ENCODE assay signal across 15 cellular contexts in genomic region chr16:89641719-89642187, GRCh38. TPM values are rescaled to one million over a fixed set of nuclear protein-coding genes. Genes with fewer than 3 reads are reported as not detected.
DNase-seq lines count a peak whose midpoint lies in the region; ATAC-seq and TF ChIP-seq lines count a peak whose summit lies in the region.
"Had no signal": no experiment of that assay in that cellular context is flagged by ENCODE, and none has a peak within 500 bp of the region (broad histone marks: within the 10 kb centered on the region; RNA-seq: fewer than 3 reads in every experiment).

No MANE protein-coding gene starts in this region.

- H3K4me2 ChIP-seq in SK-N-SH: peak overlapping the region; percentile 15; the same call in 1 of the 2 replicates

- peaks cover 4% of the 10 kb centered on the region for H3K27me3 Mint-ChIP-seq in CD4-positive, CD25-positive, alpha-beta regulatory T cell

- H3K27me3 ChIP-seq in CD4-positive, CD25-positive, alpha-beta regulatory T cell (ENCODE audit: control insufficient read depth, insufficient read depth, low read length): no peaks in the 10 kb centered on the region
- H3K27me3 ChIP-seq in SK-N-SH (ENCODE audit: insufficient read depth): no peaks in the 10 kb centered on the region

- no peak for TF ChIP-seq RAD21 in SK-N-SH (IDR thresholded peaks at IDR 0.05; ENCODE audit: low read length)

- peaks cover 5 to 8% (median 7%) of the 10 kb centered on the region in 4 donors for H3K4me1 Mint-ChIP-seq in CD4-positive, CD25-positive, alpha-beta regulatory T cell

- peaks cover 26% of the 10 kb centered on the region for H3K36me3 ChIP-seq in CD4-positive, CD25-positive, alpha-beta regulatory T cell (ENCODE audit: control insufficient read depth, insufficient read depth, low read length)
- peaks cover 0 to 25% of the 10 kb centered on the region in 2 experiments for H3K36me3 ChIP-seq in SK-N-SH (replicated peaks in 1 of 2; ENCODE audit: control insufficient read depth in 1 of 2, insufficient read depth in 2 of 2, low read length in 1 of 2)

- no peaks in the 10 kb centered on the region for H3K9me2 ChIP-seq in SK-N-SH

- no peak for TF ChIP-seq EP300 in SK-N-SH (IDR thresholded peaks at IDR 0.05; ENCODE audit: borderline replicate concordance in 1 of 2, low read depth in 1 of 2, low read length in 1 of 2)

- peak overlapping the region in 1 of 3 donors; percentile 52 for H3K27ac Mint-ChIP-seq in CD4-positive, CD25-positive, alpha-beta regulatory T cell
- H3K27ac Mint-ChIP-seq: T-helper 1 cell treated with Interleukin-12 subunit alpha and Interleukin-12 subunit beta and Interleukin-4 antibody, amounts not matched to agents 30 μg/mL and 1 μg/mL, for 36 hours had no signal

- H3K4me3 Mint-ChIP-seq in CD4-positive, CD25-positive, alpha-beta regulatory T cell: no peak overlapping the region

- POLR2A ChIA-PET in SK-N-SH (lab: Yijun Ruan, JAX): interaction anchor here (1.3 kb wide), 1 partner anchor 27 kb away, joined by 3 read pairs; no protein-coding TSS in a partner anchor

- H3K9me3 ChIP-seq in CD4-positive, CD25-positive, alpha-beta regulatory T cell (ENCODE audit: control insufficient read depth in 2 of 2, low read length in 2 of 2): no peaks in the 10 kb centered on the region
- no peaks in the 10 kb centered on the region for H3K9me3 ChIP-seq in SK-N-SH

- CTCF ChIA-PET in SK-N-SH (lab: Yijun Ruan, JAX): interaction anchor here (0.6 to 4.0 kb wide), 22 partner anchors 9 to 904 kb away, joined by 3 to 44 read pairs (median 4); partner anchors contain the start of gene DPEP1

- TF ChIP-seq CTCF in SK-N-SH (IDR thresholded peaks at IDR 0.05): no peak

- peaks cover 6% of the 10 kb centered on the region for H3F3A ChIP-seq in SK-N-SH (replicated peaks; ENCODE audit: insufficient read depth)

- H3K4me3 ChIP-seq in CD4-positive, CD25-positive, alpha-beta regulatory T cell (ENCODE audit: low read depth, low read length): no peak overlapping the region
- no peak overlapping the region for H3K4me3 ChIP-seq in SK-N-SH (ENCODE audit: low read depth in 2 of 2, low read length in 1 of 2)
- H3K4me3 ChIP-seq: GM12878 had no signal

- peaks cover 11% of the 10 kb centered on the region for H3K36me3 Mint-ChIP-seq in CD4-positive, CD25-positive, alpha-beta regulatory T cell

- H2AFZ ChIP-seq in SK-N-SH (ENCODE audit: low read depth): no peak overlapping the region

- peak overlapping the region; percentile 14 for H3K27ac ChIP-seq in CD4-positive, CD25-positive, alpha-beta regulatory T cell (ENCODE audit: insufficient read depth, low read length, poor library complexity, severe bottlenecking)
- no peak overlapping the region for H3K27ac ChIP-seq in SK-N-SH (ENCODE audit: low read depth in 2 of 2, low read length in 1 of 2)

- no peak for ATAC-seq in CD4-positive, CD25-positive, alpha-beta regulatory T cell (ENCODE audit: low read depth in 2 of 2)
- no peak for ATAC-seq in HG03442 (IDR thresholded peaks at IDR 0.05; ENCODE audit: unreplicated experiment)

- peak; percentile 84 for DNase-seq in 8988T
- no peak for DNase-seq in CD4-positive, CD25-positive, alpha-beta regulatory T cell
- no peak for DNase-seq in SK-N-SH
- peak; percentile 57 for DNase-seq in kidney tubule cell (ENCODE audit: low spot score)
- no peak for DNase-seq in NCI-H1417 treated with DMSO at 0.1 percent for 48 hours (lab: John Stamatoyannopoulos, UW)
- no peak for DNase-seq in mucosa of gallbladder (ENCODE audit: low spot score)
- DNase-seq: DMS 273 treated with DMSO at 0.1 percent for 48 hours, NCI-H82, SIG-M5 had no signal

- H3K79me2 ChIP-seq in SK-N-SH (ENCODE audit: insufficient read depth): no peaks in the 10 kb centered on the region

- no peaks in the 10 kb centered on the region for H4K20me1 ChIP-seq in SK-N-SH (ENCODE audit: insufficient read depth)

- WGBS in SK-N-SH (ENCODE audit: low lambda C conversion rate): 41% methylated on average over 5 of the region's 13 CpGs

- H3K4me1 ChIP-seq in CD4-positive, CD25-positive, alpha-beta regulatory T cell (ENCODE audit: control insufficient read depth, insufficient read depth, low read length, poor library complexity, severe bottlenecking): peaks cover 6% of the 10 kb centered on the region
- H3K4me1 ChIP-seq in SK-N-SH (ENCODE audit: control insufficient read depth in 1 of 2, insufficient read depth in 2 of 2, low read depth in 1 of 2, low read length in 1 of 2): peaks cover 0 to 5% of the 10 kb centered on the region in 2 experiments; a peak in 1 of 4 replicates

- H3K9me3 Mint-ChIP-seq in CD4-positive, CD25-positive, alpha-beta regulatory T cell: no peaks in the 10 kb centered on the region
- H3K9me3 Mint-ChIP-seq: CD14-positive monocyte; T-helper 1 cell treated with Interleukin-12 subunit alpha and Interleukin-12 subunit beta and Interleukin-4 antibody, amounts not matched to agents 30 μg/mL and 1 μg/mL, for 36 hours had no signal

- H3K9ac ChIP-seq in SK-N-SH: no peak overlapping the region

TF ChIP-seq in SK-N-SH, 30 proteins besides CTCF, POLR2A, EP300 and RAD21 (continues in another document):
- TF ChIP-seq SMC3 (IDR thresholded peaks at IDR 0.05; ENCODE audit: low read depth, low read length): no peak
- no peak for TF ChIP-seq JUND (IDR thresholded peaks at IDR 0.05)
- no peak for TF ChIP-seq REST (IDR thresholded peaks at IDR 0.05; ENCODE audit: low read depth, low read length)
- TF ChIP-seq ELF1 (IDR thresholded peaks at IDR 0.05): no peak
- TF ChIP-seq NRF1 (IDR thresholded peaks at IDR 0.05; ENCODE audit: low read depth, low read length): no peak
- no peak for TF ChIP-seq EZH2phosphoT487 (IDR thresholded peaks at IDR 0.05; ENCODE audit: borderline replicate concordance, low read depth)
- TF ChIP-seq NFIC (IDR thresholded peaks at IDR 0.05; ENCODE audit: borderline replicate concordance): no peak
- TF ChIP-seq RXRA (IDR thresholded peaks at IDR 0.05; ENCODE audit: borderline replicate concordance, low read depth): no peak

RNA-seq across cellular contexts. Expression of gene CHMP1A, which starts 15.8 kb away (rescaled TPM):
- total RNA-seq in CD4-positive, CD25-positive, alpha-beta regulatory T cell: 110 TPM
- polyA plus RNA-seq in CD4-positive, CD25-positive, alpha-beta regulatory T cell: 100 to 1,000 TPM in 1 of 4 donors, 10 to 100 TPM in 3; 77.5 to 111 (median 87.5) TPM
- polyA plus RNA-seq in SK-N-SH (2012; rRNA removed): 138 and 143 TPM in 2 replicates
- polyA plus RNA-seq in SK-N-SH (2012; cell fraction: cytosol; rRNA removed): 53.1 and 80.5 TPM in 2 replicates
- polyA plus RNA-seq in SK-N-SH (2012; cell fraction: nucleus; rRNA removed): 210 and 292 TPM in 2 replicates
- total RNA-seq in mucosa of gallbladder: 139 TPM

RNA-seq across cellular contexts. Expression of gene SPATA33, which starts 15.9 kb away (rescaled TPM):
- 7.1 TPM for total RNA-seq in CD4-positive, CD25-positive, alpha-beta regulatory T cell
- 1 to 10 TPM; 2.0 to 4.4 (median 3.0) TPM for polyA plus RNA-seq in CD4-positive, CD25-positive, alpha-beta regulatory T cell
- 7.2 and 8.5 TPM in 2 replicates for polyA plus RNA-seq in SK-N-SH (2012; rRNA removed)
- 4.7 and 5.6 TPM in 2 replicates for polyA plus RNA-seq in SK-N-SH (2012; cell fraction: cytosol; rRNA removed)
- 25.2 and 26.5 TPM in 2 replicates for polyA plus RNA-seq in SK-N-SH (2012; cell fraction: nucleus; rRNA removed)
- 13.6 TPM for total RNA-seq in mucosa of gallbladder

RNA-seq across cellular contexts. Expression of gene DPEP1, which starts 28.3 kb away (rescaled TPM):
- not detected for total RNA-seq in CD4-positive, CD25-positive, alpha-beta regulatory T cell
- polyA plus RNA-seq in CD4-positive, CD25-positive, alpha-beta regulatory T cell: not detected
- 0.05 TPM in 1 of 2 replicates, not detected in the other for polyA plus RNA-seq in SK-N-SH (2012; rRNA removed)
- polyA plus RNA-seq in SK-N-SH (2012; cell fraction: cytosol; rRNA removed): not detected in 2 replicates
- 0.09 and 0.29 TPM in 2 replicates for polyA plus RNA-seq in SK-N-SH (2012; cell fraction: nucleus; rRNA removed)
- total RNA-seq in mucosa of gallbladder: 2.5 TPM
- total RNA-seq: Daoy, GM12878, PC-3 had no signal
- polyA plus RNA-seq: CD14-positive monocyte, GM12878 had no signal

RNA-seq across cellular contexts. Expression of gene CDK10, which starts 44.7 kb away (rescaled TPM):
- total RNA-seq in CD4-positive, CD25-positive, alpha-beta regulatory T cell: 97.5 TPM
- polyA plus RNA-seq in CD4-positive, CD25-positive, alpha-beta regulatory T cell: 10 to 100 TPM; 20.5 to 28.0 (median 22.8) TPM
- polyA plus RNA-seq in SK-N-SH (2012; rRNA removed): 84.7 and 94.5 TPM in 2 replicates
- polyA plus RNA-seq in SK-N-SH (2012; cell fraction: cytosol; rRNA removed): 25.8 and 40.4 TPM in 2 replicates
- polyA plus RNA-seq in SK-N-SH (2012; cell fraction: nucleus; rRNA removed): 517 and 551 TPM in 2 replicates
- 168 TPM for total RNA-seq in mucosa of gallbladder

RNA-seq across cellular contexts. Expression of gene SPATA2L, which starts 59.8 kb away (rescaled TPM):
- 15.6 TPM for total RNA-seq in CD4-positive, CD25-positive, alpha-beta regulatory T cell
- 1 to 10 TPM; 5.6 to 8.8 (median 8.1) TPM for polyA plus RNA-seq in CD4-positive, CD25-positive, alpha-beta regulatory T cell
- 7.8 and 8.6 TPM in 2 replicates for polyA plus RNA-seq in SK-N-SH (2012; rRNA removed)
- 3.8 and 6.4 TPM in 2 replicates for polyA plus RNA-seq in SK-N-SH (2012; cell fraction: cytosol; rRNA removed)
- polyA plus RNA-seq in SK-N-SH (2012; cell fraction: nucleus; rRNA removed): 12.2 and 23.8 TPM in 2 replicates
- 29.6 TPM for total RNA-seq in mucosa of gallbladder

Comparison
In these comparisons a context has a peak if more than half of its experiments do, and no peak if none do; other contexts are left out.
1. DNase-seq: peak in 8988T (single experiment) and kidney tubule cell (single experiment); none in CD4-positive, CD25-positive, alpha-beta regulatory T cell (0 of 3), SK-N-SH (single experiment), NCI-H1417 treated with DMSO at 0.1 percent for 48 hours (single experiment) and mucosa of gallbladder (single experiment).